Comparison of ENCODE assay signal across 17 cellular contexts in genomic region chr12:14279845-14280244, GRCh38.
DNase-seq lines count a peak whose midpoint lies in the region; ATAC-seq and FAIRE-seq lines count a peak whose summit lies in the region.
"Had no signal": no experiment of that assay in that cellular context is flagged by ENCODE, and none has a peak within 500 bp of the region (broad histone marks: within the 10 kb centered on the region; RNA-seq: fewer than 3 reads in every experiment).

No MANE protein-coding gene starts in this region.

- no peak overlapping the region for H3K4me3 Mint-ChIP-seq in stimulated activated naive CD8-positive, alpha-beta T cell treated with anti-CD3 and anti-CD28 coated beads, Interleukin-15, amount 100 ng/mL, for 72 hours
- H3K4me3 Mint-ChIP-seq in naive B cell = peak overlapping the region in 4 of 8 donors; percentile 4 to 56 (median 50)
- no peak overlapping the region for H3K4me3 Mint-ChIP-seq in activated CD4-positive, alpha-beta T cell treated with anti-CD3 and anti-CD28 coated beads, Interleukin-2, amount 10 ng/mL, durations not matched to agents 7 days and 5 days
- H3K4me3 Mint-ChIP-seq: HFFc6 had no signal

- CTCF ChIA-PET in activated CD4-positive, alpha-beta T cell treated with anti-CD3 and anti-CD28 coated beads, Interleukin-2, amount 10 ng/mL, durations not matched to agents 7 days and 5 days (lab: Charles Lee) = interaction anchor here (0.6 to 1.4 kb wide), 2 partner anchors 22 to 1287 kb away, joined by 3 to 6 read pairs; no protein-coding TSS in a partner anchor

- FAIRE-seq in RCC 7860 (lab: Jason Lieb, UNC) = no peak
- FAIRE-seq: H54 had no signal

- no peak for DNase-seq in stimulated activated naive CD8-positive, alpha-beta T cell treated with anti-CD3 and anti-CD28 coated beads, Interleukin-15, Interleukin-2, amounts not matched to agents 100 U/mL and 50 U/mL, for 24 hours
- DNase-seq in stimulated activated naive CD8-positive, alpha-beta T cell treated with anti-CD3 and anti-CD28 coated beads, Interleukin-15, amount 100 ng/mL, for 72 hours = no peak
- DNase-seq in RCC 7860 (ENCODE audit: low spot score) = peak; percentile 1
- DNase-seq in naive B cell = no peak
- no peak for DNase-seq in putamen (ENCODE audit: low spot score)
- no peak for DNase-seq in activated CD4-positive, alpha-beta T cell treated with anti-CD3 and anti-CD28 coated beads, Interleukin-2, amount 10 ng/mL, durations not matched to agents 7 days and 5 days
- DNase-seq: ACHN, DMS79, HFFc6, NCI-H1417 treated with DMSO at 0.1 percent for 48 hours, NCI-H187 treated with DMSO at 0.1 percent for 48 hours, NCI-H2227 treated with DMSO at 0.1 percent for 48 hours, NCI-H526, Peyer's patch had no signal

- peaks cover 7% of the 10 kb centered on the region for H3K4me1 Mint-ChIP-seq in stimulated activated naive CD8-positive, alpha-beta T cell treated with anti-CD3 and anti-CD28 coated beads, Interleukin-15, amount 100 ng/mL, for 72 hours
- peaks cover 47 to 81% (median 64%) of the 10 kb centered on the region in 3 donors for H3K4me1 Mint-ChIP-seq in naive B cell
- peaks cover 10% of the 10 kb centered on the region for H3K4me1 Mint-ChIP-seq in activated CD4-positive, alpha-beta T cell treated with anti-CD3 and anti-CD28 coated beads, Interleukin-2, amount 10 ng/mL, durations not matched to agents 7 days and 5 days

- no peaks in the 10 kb centered on the region for H3K27me3 Mint-ChIP-seq in stimulated activated naive CD8-positive, alpha-beta T cell treated with anti-CD3 and anti-CD28 coated beads, Interleukin-15, amount 100 ng/mL, for 72 hours
- H3K27me3 Mint-ChIP-seq in naive B cell = no peaks in the 10 kb centered on the region
- no peaks in the 10 kb centered on the region for H3K27me3 Mint-ChIP-seq in activated CD4-positive, alpha-beta T cell treated with anti-CD3 and anti-CD28 coated beads, Interleukin-2, amount 10 ng/mL, durations not matched to agents 7 days and 5 days

- POLR2A ChIA-PET in activated CD4-positive, alpha-beta T cell treated with anti-CD3 and anti-CD28 coated beads, Interleukin-2, amount 10 ng/mL, durations not matched to agents 7 days and 5 days (lab: Charles Lee) = no interaction called here

- H3K9me3 Mint-ChIP-seq in stimulated activated naive CD8-positive, alpha-beta T cell treated with anti-CD3 and anti-CD28 coated beads, Interleukin-15, amount 100 ng/mL, for 72 hours = peaks cover 8 to 12% of the 10 kb centered on the region in 2 donors
- H3K9me3 Mint-ChIP-seq in naive B cell = peaks cover 0 to 56% (median 23%) of the 10 kb centered on the region in 7 donors
- peaks cover 24% of the 10 kb centered on the region for H3K9me3 Mint-ChIP-seq in activated CD4-positive, alpha-beta T cell treated with anti-CD3 and anti-CD28 coated beads, Interleukin-2, amount 10 ng/mL, durations not matched to agents 7 days and 5 days

- H3K27ac Mint-ChIP-seq in stimulated activated naive CD8-positive, alpha-beta T cell treated with anti-CD3 and anti-CD28 coated beads, Interleukin-15, amount 100 ng/mL, for 72 hours = no peak overlapping the region
- H3K27ac Mint-ChIP-seq in naive B cell = peak overlapping the region in 5 of 6 donors; percentile 28 to 96 (median 85)
- no peak overlapping the region for H3K27ac Mint-ChIP-seq in activated CD4-positive, alpha-beta T cell treated with anti-CD3 and anti-CD28 coated beads, Interleukin-2, amount 10 ng/mL, durations not matched to agents 7 days and 5 days
- H3K27ac Mint-ChIP-seq: HFFc6 had no signal

- peak; percentile 70 for ATAC-seq in stimulated activated naive CD8-positive, alpha-beta T cell treated with anti-CD3 and anti-CD28 coated beads, Interleukin-15, Interleukin-2, amounts not matched to agents 100 U/mL and 50 U/mL, for 24 hours
- ATAC-seq in stimulated activated naive CD8-positive, alpha-beta T cell treated with anti-CD3 and anti-CD28 coated beads, Interleukin-15, amount 100 ng/mL, for 72 hours = no peak
- ATAC-seq in naive B cell (ENCODE audit: low read depth in 2 of 2) = no peak
- ATAC-seq in esophagus mucosa = no peak
- ATAC-seq: Right ventricle myocardium inferior had no signal

- H3K36me3 Mint-ChIP-seq in naive B cell = peaks cover 16% of the 10 kb centered on the region in 2 donors
- no peaks in the 10 kb centered on the region for H3K36me3 Mint-ChIP-seq in activated CD4-positive, alpha-beta T cell treated with anti-CD3 and anti-CD28 coated beads, Interleukin-2, amount 10 ng/mL, durations not matched to agents 7 days and 5 days (ENCODE audit: low read depth)

Comparison
In these comparisons a context has a peak if more than half of its experiments do, and no peak if none do; other contexts are left out.
1. H3K27ac Mint-ChIP-seq: peak in naive B cell (5 of 6); none in stimulated activated naive CD8-positive, alpha-beta T cell treated with anti-CD3 and anti-CD28 coated beads, Interleukin-15, amount 100 ng/mL, for 72 hours (0 of 2) and activated CD4-positive, alpha-beta T cell treated with anti-CD3 and anti-CD28 coated beads, Interleukin-2, amount 10 ng/mL, durations not matched to agents 7 days and 5 days (single experiment).